ENCODE assay signal across 24 cellular contexts in genomic region chr10:101656915-101657314, GRCh38.
"Had no signal": no experiment of that assay in that cellular context is flagged by ENCODE, and none has a peak within 500 bp of the region (broad histone marks: within the 10 kb centered on the region; RNA-seq: fewer than 3 reads in every experiment).

No MANE protein-coding gene starts in this region.

- H3K4me1 ChIP-seq: SJCRH30 had no signal

- H3K9me3 Mint-ChIP-seq: IgD-negative memory B cell had no signal

- H3K27me3 ChIP-seq: SJCRH30 had no signal

- H3K4me3 Mint-ChIP-seq: IgD-negative memory B cell had no signal

- H3K27ac ChIP-seq: HL-60, KMS-11, SJCRH30 had no signal

- DNase-seq: Kasumi-1, MM.1S, NCI-H1092 treated with DMSO at 0.1 percent for 48 hours, NCI-H1436, NCI-H187, NCI-H2029, NCI-H2081 treated with DMSO at 0.1 percent for 48 hours, NCI-H2171, NCI-H226, NCI-H446, NCI-H510A, NCI-H524 treated with DMSO at 0.1 percent for 48 hours, NCI-H69, NCI-H774, RPMI8226, SHP77 treated with DMSO at 0.1 percent for 48 hours, SJCRH30 had no signal

- ATAC-seq: K562, SK-N-SH treated with all-trans-retinoic acid at 6 μM for 48 hours had no signal

- FAIRE-seq: HTR-8/SVneo, K562, RCC 7860 had no signal

- H3K4me3 ChIP-seq: K562, SJCRH30 had no signal

- H3K9me3 ChIP-seq: SJCRH30 had no signal
